8 cellular contexts compared by ENCODE assay signal in genomic region chr19:12202250-12202649, GRCh38. TPM values are rescaled to one million over a fixed set of nuclear protein-coding genes. Genes with fewer than 3 reads are reported as not detected.
A peak's percentile ranks its signal among the peaks of the same experiment; 100 is the strongest.
DNase-seq lines count a peak whose midpoint lies in the region; ATAC-seq and TF ChIP-seq lines count a peak whose summit lies in the region.

No MANE protein-coding gene starts in this region.

- intact Hi-C loops in sigmoid colon (cut with DNase I), result no loop called here

- H3K27ac ChIP-seq in endodermal cell (ENCODE audit: low read depth, low read length) (no peak overlapping the region), sigmoid colon (no peak overlapping the region)

- no peak for TF ChIP-seq EP300 in sigmoid colon (IDR thresholded peaks at IDR 0.05)

- no peak for TF ChIP-seq POLR2A in sigmoid colon (IDR thresholded peaks at IDR 0.05)

- no peak overlapping the region for H3K27ac Mint-ChIP-seq in endodermal cell

- no peaks in the 10 kb centered on the region for H3K27me3 Mint-ChIP-seq in endodermal cell (ENCODE audit: insufficient read depth)

- H3K4me3 Mint-ChIP-seq in endodermal cell, result no peak overlapping the region

- H3K4me1 ChIP-seq in endodermal cell (ENCODE audit: control insufficient read depth, insufficient read depth, low read length) (no peaks in the 10 kb centered on the region), sigmoid colon (no peaks in the 10 kb centered on the region)

- peaks cover 80% of the 10 kb centered on the region for H3K9me3 Mint-ChIP-seq in endodermal cell

- H3K36me3 ChIP-seq in H7 (replicated peaks; ENCODE audit: control insufficient read depth, insufficient read depth, low read length), result no peaks in the 10 kb centered on the region
- H3K36me3 ChIP-seq in endodermal cell (ENCODE audit: control insufficient read depth, insufficient read depth, low read length), result peaks cover 5% of the 10 kb centered on the region
- no peaks in the 10 kb centered on the region for H3K36me3 ChIP-seq in sigmoid colon

- H3K27me3 ChIP-seq in H7 (ENCODE audit: control insufficient read depth, insufficient read depth, low read length) (no peaks in the 10 kb centered on the region), endodermal cell (ENCODE audit: control insufficient read depth, insufficient read depth, low read length, poor library complexity, severe bottlenecking) (no peaks in the 10 kb centered on the region), sigmoid colon (no peaks in the 10 kb centered on the region)

- peaks cover 69% of the 10 kb centered on the region for H3K9me3 ChIP-seq in endodermal cell (ENCODE audit: control insufficient read depth, low read length)
- peaks cover 0 to 7% (median 0%) of the 10 kb centered on the region in 4 donors for H3K9me3 ChIP-seq in sigmoid colon

- no peaks in the 10 kb centered on the region for H3K4me1 Mint-ChIP-seq in endodermal cell

- peak; percentile 67 to 69 for ATAC-seq in activated CD4-positive, CD25-positive, alpha-beta regulatory T cell treated with anti-CD3 and anti-CD28 coated beads, Interleukin-2, amount 50 U/mL, for 24 hours
- ATAC-seq in HG03469 (IDR thresholded peaks at IDR 0.05; ENCODE audit: unreplicated experiment), result no peak

- H3K36me3 Mint-ChIP-seq in endodermal cell (ENCODE audit: low read depth), result peaks cover 30% of the 10 kb centered on the region

- TF ChIP-seq CTCF in endodermal cell (conservative IDR thresholded peaks at IDR 0.05) (peak; percentile 60), sigmoid colon (IDR thresholded peaks at IDR 0.05) (peak in 1 of 4 experiments; percentile 13)

- 84 to 100% methylated on average over 3 to 4 of the region's 4 CpGs for WGBS in endodermal cell (ENCODE audit: insufficient coverage in 1 of 2, insufficient read length in 1 of 2), 2 experiments
- WGBS in sigmoid colon, 2 donors, result 16 to 56% methylated on average over 4 of the region's 4 CpGs

- DNase-seq in H7 (peak; percentile 49), endodermal cell (peak; percentile 49), HCEC 1CT (no peak), Kasumi-1 (lab: John Stamatoyannopoulos, UW) (no peak), sigmoid colon (no peak)
- DNase-seq in stimulated activated CD4-positive, alpha-beta T cell treated with anti-CD3 and anti-CD28 coated beads, Interleukin-4, amount 100 ng/mL, for 4 hours, result peak; percentile 47 to 59

- no peak overlapping the region for H3K4me3 ChIP-seq in H7 (ENCODE audit: insufficient read depth, low read depth, low read length)
- no peak overlapping the region for H3K4me3 ChIP-seq in endodermal cell (ENCODE audit: low read length)
- H3K4me3 ChIP-seq in sigmoid colon, result no peak overlapping the region

- H3K9ac ChIP-seq in endodermal cell (ENCODE audit: extremely low read depth, low read length, poor library complexity, severe bottlenecking), result no peak overlapping the region

RNA-seq across cellular contexts. Expression of gene ZNF136, which starts 39.4 kb away (rescaled TPM):
- total RNA-seq in H7 (2014; rRNA removed; shearing (Covaris generic)), result 1.5 and 3.8 TPM in 2 replicates
- total RNA-seq in endodermal cell, result 10 to 100 TPM in 1 of 2 donors, 1 to 10 TPM in 1; 9.2 to 16.2 TPM
- polyA plus RNA-seq in endodermal cell (2013, experiment 1 of 2), result 7.4 TPM
- 8.5 TPM for polyA plus RNA-seq in endodermal cell (2013, experiment 2 of 2)
- total RNA-seq in sigmoid colon, result 10 to 100 TPM in 2 of 4 donors, 1 to 10 TPM in 2; 9.2 to 15.5 (median 10.1) TPM
- polyA plus RNA-seq in sigmoid colon, result 1 to 10 TPM; 1.6 to 4.7 (median 3.6) TPM

RNA-seq across cellular contexts. Expression of gene ZNF625, which starts 45.7 kb away (rescaled TPM):
- 7.7 and 12.9 TPM in 2 replicates for total RNA-seq in H7 (2014; rRNA removed; shearing (Covaris generic))
- 10 to 100 TPM; 30.2 to 40.0 TPM for total RNA-seq in endodermal cell
- 8.7 TPM for polyA plus RNA-seq in endodermal cell (2013, experiment 1 of 2)
- polyA plus RNA-seq in endodermal cell (2013, experiment 2 of 2), result 10.4 TPM
- 1 to 10 TPM; 5.0 to 8.0 (median 6.9) TPM for total RNA-seq in sigmoid colon
- polyA plus RNA-seq in sigmoid colon, result 1 to 10 TPM in 2 of 3 donors, not detected in 1; 1.7 to 1.8 TPM

Comparison
In these comparisons a context has a peak if more than half of its experiments do, and no peak if none do; other contexts are left out.
1. DNase-seq: peak in H7 (single experiment), endodermal cell (single experiment) and stimulated activated CD4-positive, alpha-beta T cell treated with anti-CD3 and anti-CD28 coated beads, Interleukin-4, amount 100 ng/mL, for 4 hours (2 of 2); none in HCEC 1CT (single experiment), Kasumi-1 (0 of 2) and sigmoid colon (single experiment).